In genomic region chr16:20883554-20884239, GRCh38 we compare ENCODE assay signal across 16 cellular contexts. TPM values are rescaled to one million over a fixed set of nuclear protein-coding genes. Genes with fewer than 3 reads are reported as not detected.
DNase-seq lines count a peak whose midpoint lies in the region; ATAC-seq and TF ChIP-seq lines count a peak whose summit lies in the region.
"Had no signal": no experiment of that assay in that cellular context is flagged by ENCODE, and none has a peak within 500 bp of the region (broad histone marks: within the 10 kb centered on the region; RNA-seq: fewer than 3 reads in every experiment).

No MANE protein-coding gene starts in this region.

- H3K36me3 ChIP-seq in HEK293 (ENCODE audit: control insufficient read depth in 2 of 2, insufficient read depth in 1 of 2, low read length in 2 of 2) (no peaks in the 10 kb centered on the region), lower lobe of right lung (no peaks in the 10 kb centered on the region)

- no peaks in the 10 kb centered on the region for H3K27me3 Mint-ChIP-seq in T-helper 17 cell
- H3K27me3 Mint-ChIP-seq: CD8-positive, alpha-beta memory T cell had no signal

- H3K9me3 ChIP-seq in HEK293 (ENCODE audit: control insufficient read depth, insufficient read depth, low read depth, low read length) (no peaks in the 10 kb centered on the region), T-helper 17 cell (ENCODE audit: control insufficient read depth, low read length, poor library complexity, severe bottlenecking) (no peaks in the 10 kb centered on the region), right cardiac atrium (ENCODE audit: control insufficient read depth, low read length) (no peaks in the 10 kb centered on the region), lower lobe of right lung (no peaks in the 10 kb centered on the region)

- CTCF ChIA-PET in HEK293 (lab: Yijun Ruan, JAX): interaction anchor here (1.0 kb wide), 1 partner anchor 214 kb away, joined by 3 read pairs; no protein-coding TSS in a partner anchor

- POLR2A ChIA-PET in HEK293 (lab: Yijun Ruan, JAX): no interaction called here

- intact Hi-C loops in right cardiac atrium (cut with DNase I): no loop called here
- intact Hi-C loops in lower lobe of right lung (cut with DNase I): no loop called here

- no peak overlapping the region for H3K4me3 Mint-ChIP-seq in T-helper 17 cell
- H3K4me3 Mint-ChIP-seq: CD8-positive, alpha-beta memory T cell; mesothelial cell of epicardium had no signal

- H3K27ac Mint-ChIP-seq in T-helper 17 cell: peak overlapping the region; percentile 19

- H3K27me3 ChIP-seq in right cardiac atrium (ENCODE audit: control insufficient read depth, insufficient read depth) (no peaks in the 10 kb centered on the region), lower lobe of right lung (ENCODE audit: low read depth) (no peaks in the 10 kb centered on the region)

- peaks cover 22% of the 10 kb centered on the region for H3K4me1 Mint-ChIP-seq in T-helper 17 cell

- TF ChIP-seq CTCF in HEK293 (tag by site-specific recombination; IDR thresholded peaks at IDR 0.05): no peak
- TF ChIP-seq CTCF in lower lobe of right lung (IDR thresholded peaks at IDR 0.05): no peak

- WGBS in right cardiac atrium: 76% methylated on average over 5 of the region's 5 CpGs

- H3K4me3 ChIP-seq in HEK293 (ENCODE audit: low read depth, low read length) (no peak overlapping the region), right cardiac atrium (ENCODE audit: low read length) (no peak overlapping the region), lower lobe of right lung (no peak overlapping the region)

- peaks cover 2% of the 10 kb centered on the region for H3K36me3 Mint-ChIP-seq in T-helper 17 cell (ENCODE audit: low read depth)
- H3K36me3 Mint-ChIP-seq: mesothelial cell of epicardium had no signal

- DNase-seq in T-helper 17 cell (no peak), right cardiac atrium (no peak), SHP77 treated with DMSO at 0.1 percent for 48 hours (lab: John Stamatoyannopoulos, UW) (no peak), lower lobe of right lung (no peak)
- no peak for DNase-seq in stimulated activated naive CD8-positive, alpha-beta T cell treated with anti-CD3 and anti-CD28 coated beads, Interleukin-15, Interleukin-2, amounts not matched to agents 100 U/mL and 50 U/mL, for 24 hours
- DNase-seq in stimulated activated CD4-positive, alpha-beta T cell treated with anti-CD3 and anti-CD28 coated beads, Interleukin-2, amount 100 ng/mL, for 48 hours: no peak
- DNase-seq: activated gamma-delta T cell treated with Interleukin-2 at 50 U/mL for 16 hours; CD8-positive, alpha-beta memory T cell; erythroblast; GF-D8; NCI-H2171 treated with DMSO at 0.1 percent for 48 hours; stimulated activated CD4-positive, alpha-beta T cell treated with anti-CD3 and anti-CD28 coated beads, Interleukin-4, amount 100 ng/mL, for 4 hours; stimulated activated naive CD4-positive, alpha-beta T cell treated with Interleukin-2 at 50 U/mL for 16 hours had no signal

- ATAC-seq in T-helper 17 cell (no peak), right cardiac atrium (peak; percentile 47 to 57), lower lobe of right lung (no peak)
- ATAC-seq in stimulated activated naive CD8-positive, alpha-beta T cell treated with anti-CD3 and anti-CD28 coated beads, Interleukin-15, Interleukin-2, amounts not matched to agents 100 U/mL and 50 U/mL, for 24 hours: peak; percentile 62
- ATAC-seq: HCT116 had no signal

- peaks cover 3% of the 10 kb centered on the region; the same call in 1 of the 2 replicates for H3K4me1 ChIP-seq in HEK293 (ENCODE audit: control insufficient read depth, insufficient read depth, low read length)
- H3K4me1 ChIP-seq in right cardiac atrium (ENCODE audit: control insufficient read depth, insufficient read depth, low read length): peaks cover 6% of the 10 kb centered on the region
- peaks cover 65% of the 10 kb centered on the region for H3K4me1 ChIP-seq in lower lobe of right lung

- H3K27ac ChIP-seq in HEK293 (ENCODE audit: extremely low read depth, low read depth, low read length) (no peak overlapping the region), right cardiac atrium (ENCODE audit: low read length) (no peak overlapping the region), lower lobe of right lung (no peak overlapping the region)

TF ChIP-seq in HEK293, 187 proteins besides CTCF, POLR2A, EP300 and RAD21:
- TF ChIP-seq ZNF514 (tag by site-specific recombination; IDR thresholded peaks at IDR 0.05): no peak
- TF ChIP-seq SCRT2 (tag by site-specific recombination; IDR thresholded peaks at IDR 0.05): 0 out of 2 replicates have a peak, but pooled peaks have one; percentile 28
- TF ChIP-seq FEZF1 (tag by site-specific recombination; IDR thresholded peaks at IDR 0.05): peak; percentile 49; the same call in 1 of the 2 replicates

RNA-seq across cellular contexts. Expression of gene DCUN1D3, which starts 16.5 kb away (rescaled TPM):
- 1 to 10 TPM; 3.9 to 4.0 TPM for total RNA-seq in T-helper 17 cell
- total RNA-seq in right cardiac atrium: 10 to 100 TPM in 3 of 4 donors, 1 to 10 TPM in 1; 8.6 to 20.2 (median 11.0) TPM
- polyA plus RNA-seq in right cardiac atrium: 4.7 TPM
- total RNA-seq in lower lobe of right lung: 20.7 TPM

RNA-seq across cellular contexts. Expression of gene LYRM1, which starts 16.9 kb away (rescaled TPM):
- total RNA-seq in T-helper 17 cell: 10 to 100 TPM; 15.0 to 20.1 TPM
- total RNA-seq in right cardiac atrium: 10 to 100 TPM; 29.5 to 36.4 (median 35.5) TPM
- 54.8 TPM for polyA plus RNA-seq in right cardiac atrium
- 23.3 TPM for total RNA-seq in lower lobe of right lung

Comparison
In these comparisons a context has a peak if more than half of its experiments do, and no peak if none do; other contexts are left out.
1. ATAC-seq: peak in right cardiac atrium (2 of 2) and stimulated activated naive CD8-positive, alpha-beta T cell treated with anti-CD3 and anti-CD28 coated beads, Interleukin-15, Interleukin-2, amounts not matched to agents 100 U/mL and 50 U/mL, for 24 hours (single experiment); none in T-helper 17 cell (single experiment) and lower lobe of right lung (0 of 2).